Comparison of ENCODE assay signal across 27 cellular contexts in the genomic region with DNA sequence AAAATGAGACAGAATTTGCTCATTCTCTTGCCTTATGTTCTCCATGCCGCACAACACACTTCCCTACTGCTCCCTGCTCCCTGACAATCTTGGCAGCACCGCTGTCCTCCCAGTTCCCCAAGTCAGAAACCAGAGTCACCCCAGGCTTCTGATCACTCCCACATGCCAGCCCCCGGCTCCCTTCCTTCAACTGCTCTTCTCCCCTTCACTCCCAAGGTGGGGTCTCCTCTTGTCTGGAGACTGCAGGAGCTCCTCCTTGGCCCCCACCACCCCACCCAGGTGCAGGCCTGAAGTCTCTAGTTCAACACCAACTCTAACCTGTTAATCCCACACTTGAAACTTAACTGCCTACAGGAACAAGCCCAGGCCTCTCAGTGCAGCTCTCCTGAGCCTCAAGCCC. TPM values are rescaled to one million over a fixed set of nuclear protein-coding genes. Genes with fewer than 3 reads are reported as not detected.
DNase-seq lines count a peak whose midpoint lies in the region; TF ChIP-seq lines count a peak whose summit lies in the region.
"Had no signal": no experiment of that assay in that cellular context is flagged by ENCODE, and none has a peak within 500 bp of the region (broad histone marks: within the 10 kb centered on the region; RNA-seq: fewer than 3 reads in every experiment).

No MANE protein-coding gene starts in this region.

- POLR2A ChIA-PET in MCF 10A (lab: Yijun Ruan, JAX): no interaction called here

- H3K27me3 Mint-ChIP-seq in activated T-cell treated with anti-CD3 and anti-CD28 coated beads, Interleukin-2, amount 50 U/mL, for 24 hours: no peaks in the 10 kb centered on the region
- H3K27me3 Mint-ChIP-seq in chondrocyte (ENCODE audit: low read depth): no peaks in the 10 kb centered on the region
- H3K27me3 Mint-ChIP-seq in MCF 10A (ENCODE audit: insufficient read depth, unreplicated experiment): no peaks in the 10 kb centered on the region
- H3K27me3 Mint-ChIP-seq: activated B cell treated with CpG ODN at 0.5 μM for 24 hours, memory B cell had no signal

- CTCF ChIA-PET in MCF 10A (lab: Yijun Ruan, JAX): no interaction called here

- BruUV-seq in MCF 10A (replicated peaks; lab: Mats Ljungman, UMichigan): no TSS peak

- H3K4me3 Mint-ChIP-seq in activated T-cell treated with anti-CD3 and anti-CD28 coated beads, Interleukin-2, amount 50 U/mL, for 24 hours: no peak overlapping the region
- H3K4me3 Mint-ChIP-seq in chondrocyte (ENCODE audit: unreplicated experiment) (no peak overlapping the region), MCF 10A (ENCODE audit: unreplicated experiment) (no peak overlapping the region)
- H3K4me3 Mint-ChIP-seq: activated B cell treated with CpG ODN at 0.5 μM for 24 hours, memory B cell had no signal

- no peak for TF ChIP-seq CTCF in GM10266 (IDR thresholded peaks at IDR 0.05; ENCODE audit: control insufficient read depth, insufficient read depth, low read depth, missing control alignments)
- no peak for TF ChIP-seq CTCF in chondrocyte (IDR thresholded peaks at IDR 0.05)
- TF ChIP-seq CTCF in brain microvascular endothelial cell (IDR thresholded peaks at IDR 0.05; ENCODE audit: low read depth, low read length, missing control alignments): no peak
- TF ChIP-seq CTCF in MCF 10A (IDR thresholded peaks at IDR 0.05; ENCODE audit: unreplicated experiment): no peak

- no peaks in the 10 kb centered on the region for H3K9me3 Mint-ChIP-seq in activated T-cell treated with anti-CD3 and anti-CD28 coated beads, Interleukin-2, amount 50 U/mL, for 24 hours
- H3K9me3 Mint-ChIP-seq in chondrocyte (ENCODE audit: low read depth): no peaks in the 10 kb centered on the region
- no peaks in the 10 kb centered on the region for H3K9me3 Mint-ChIP-seq in MCF 10A (ENCODE audit: unreplicated experiment)
- H3K9me3 Mint-ChIP-seq: activated B cell treated with CpG ODN at 0.5 μM for 24 hours, memory B cell had no signal

- H3K4me3 ChIP-seq in brain microvascular endothelial cell (ENCODE audit: low read depth, low read length): no peak overlapping the region
- H3K4me3 ChIP-seq: breast epithelium, coronary artery, heart right ventricle, SJCRH30 had no signal

- no peak for DNase-seq in activated T-cell treated with anti-CD3 and anti-CD28 coated beads, Interleukin-2, amount 50 U/mL, for 24 hours
- no peak for DNase-seq in activated T-cell treated with anti-CD3 and anti-CD28 coated beads, Interleukin-2, amount 50 U/mL, for 48 hours
- DNase-seq in GM10266 (ENCODE audit: extremely low spot score) (peak; percentile 27), chondrocyte (ENCODE audit: low spot score) (no peak), posterior vena cava (ENCODE audit: low spot score) (peak; percentile 19), brain microvascular endothelial cell (no peak), MCF 10A (ENCODE audit: unreplicated experiment) (no peak), NCI-H510A treated with DMSO at 0.1 percent for 48 hours (lab: John Stamatoyannopoulos, UW) (no peak)
- DNase-seq: activated B cell treated with CpG ODN at 0.5 μM for 24 hours; activated CD4-positive, alpha-beta T cell treated with anti-CD3 and anti-CD28 coated beads, Interleukin-2, amount 50 U/mL, for 4 hours; activated CD8-positive, alpha-beta memory T cell treated with anti-CD3 and anti-CD28 coated beads, Interleukin-2, amount 50 U/mL, for 4 hours; activated effector memory CD4-positive, alpha-beta T cell treated with Interleukin-2 at 50 U/mL for 16 hours; AML-193; DMS153; foreskin fibroblast; heart right ventricle; IMR-90; left cardiac atrium; NCI-H1048; NCI-H187; NCI-H69; nucleus accumbens; SJCRH30; trophoblast cell had no signal

- H3K27ac ChIP-seq in brain microvascular endothelial cell: no peak overlapping the region
- H3K27ac ChIP-seq: breast epithelium, coronary artery, heart right ventricle, SJCRH30 had no signal

- peaks cover 71% of the 10 kb centered on the region for H3K36me3 ChIP-seq in brain microvascular endothelial cell (replicated peaks)

- peaks cover 7% of the 10 kb centered on the region for H3K4me1 Mint-ChIP-seq in activated T-cell treated with anti-CD3 and anti-CD28 coated beads, Interleukin-2, amount 50 U/mL, for 24 hours (ENCODE audit: low read depth)
- peaks cover 5% of the 10 kb centered on the region for H3K4me1 Mint-ChIP-seq in chondrocyte (ENCODE audit: low read depth)
- peaks cover 5% of the 10 kb centered on the region for H3K4me1 Mint-ChIP-seq in MCF 10A (ENCODE audit: insufficient read depth, unreplicated experiment)
- H3K4me1 Mint-ChIP-seq: activated B cell treated with CpG ODN at 0.5 μM for 24 hours, memory B cell had no signal

- H3K27me3 ChIP-seq in brain microvascular endothelial cell (replicated peaks): no peaks in the 10 kb centered on the region
- H3K27me3 ChIP-seq: breast epithelium, heart right ventricle, SJCRH30 had no signal

- H3K27ac Mint-ChIP-seq in activated T-cell treated with anti-CD3 and anti-CD28 coated beads, Interleukin-2, amount 50 U/mL, for 24 hours: peak overlapping the region; percentile 47
- H3K27ac Mint-ChIP-seq in chondrocyte (ENCODE audit: unreplicated experiment) (peak overlapping the region; percentile 63), MCF 10A (ENCODE audit: low read depth, unreplicated experiment) (no peak overlapping the region)
- H3K27ac Mint-ChIP-seq: activated B cell treated with CpG ODN at 0.5 μM for 24 hours had no signal

- in situ Hi-C loops in brain microvascular endothelial cell (cut with HindIII; ENCODE audit: low pct_ligation_motif_present, low sequenced_read_pairs): no loop called here

- peaks cover 89% of the 10 kb centered on the region for H3K36me3 Mint-ChIP-seq in activated T-cell treated with anti-CD3 and anti-CD28 coated beads, Interleukin-2, amount 50 U/mL, for 24 hours (ENCODE audit: low read depth)
- H3K36me3 Mint-ChIP-seq in chondrocyte (ENCODE audit: low read depth) (peaks cover 39% of the 10 kb centered on the region), MCF 10A (ENCODE audit: insufficient read depth, unreplicated experiment) (peaks cover 73% of the 10 kb centered on the region)

- intact Hi-C loops in posterior vena cava (cut with DNase I): no loop called here
- intact Hi-C loops in MCF 10A (cut with micrococcal nuclease): no loop called here

RNA-seq across cellular contexts. Expression of gene AKAP8, which starts 16.8 kb away (rescaled TPM):
- total RNA-seq in chondrocyte: 21.3 to 23.5 TPM (median 23.0 TPM) in 3 replicates
- total RNA-seq in posterior vena cava: 10 to 100 TPM; 24.2 to 33.6 TPM
- 31.1 and 37.8 TPM in 2 replicates for total RNA-seq in MCF 10A (2022)

RNA-seq across cellular contexts. Expression of gene AKAP8L, which starts 22.4 kb away (rescaled TPM):
- total RNA-seq in chondrocyte (69.5 to 103 TPM (median 76.0 TPM) in 3 replicates), posterior vena cava (10 to 100 TPM; 52.6 to 65.7 TPM), MCF 10A (2022) (84.7 and 89.0 TPM in 2 replicates)

RNA-seq across cellular contexts. Expression of gene WIZ, which starts 53.3 kb away (rescaled TPM):
- total RNA-seq in chondrocyte (50.6 to 54.0 TPM (median 52.4 TPM) in 3 replicates), posterior vena cava (10 to 100 TPM; 33.2 to 44.2 TPM), MCF 10A (2022) (46.4 and 46.5 TPM in 2 replicates)

Comparison
In these comparisons a context has a peak if more than half of its experiments do, and no peak if none do; other contexts are left out.
1. DNase-seq: peak in GM10266 (single experiment) and posterior vena cava (single experiment); none in activated T-cell treated with anti-CD3 and anti-CD28 coated beads, Interleukin-2, amount 50 U/mL, for 24 hours (single experiment), activated T-cell treated with anti-CD3 and anti-CD28 coated beads, Interleukin-2, amount 50 U/mL, for 48 hours (0 of 2), chondrocyte (single experiment), brain microvascular endothelial cell (single experiment), MCF 10A (single experiment) and NCI-H510A treated with DMSO at 0.1 percent for 48 hours (single experiment).